Comparison of ENCODE assay signal across 8 cellular contexts in the genomic region with DNA sequence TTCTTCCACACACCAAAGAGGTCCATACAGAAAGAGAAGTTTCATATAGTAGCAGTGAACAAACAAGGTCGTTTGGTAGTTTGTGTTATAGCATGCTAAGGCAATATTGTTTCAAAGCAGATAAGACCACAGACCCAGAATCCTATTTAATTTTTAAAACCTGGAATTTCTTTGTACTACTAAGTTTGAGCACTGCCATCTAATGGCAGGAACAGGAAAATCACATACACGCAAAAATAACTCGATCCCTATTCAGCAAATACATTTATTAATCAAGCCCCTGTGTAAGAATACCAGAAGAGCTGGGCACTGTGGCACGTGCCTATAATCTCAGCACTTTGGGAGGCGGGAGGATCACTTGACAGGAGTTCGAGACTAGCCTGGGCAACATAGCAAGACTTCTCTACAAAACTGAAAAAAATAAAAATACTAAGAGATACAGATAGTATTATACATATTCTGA. TPM values are rescaled to one million over a fixed set of nuclear protein-coding genes. Genes with fewer than 3 reads are reported as not detected.
DNase-seq lines count a peak whose midpoint lies in the region; ATAC-seq, FAIRE-seq and TF ChIP-seq lines count a peak whose summit lies in the region.

No MANE protein-coding gene starts in this region.

- no peaks in the 10 kb centered on the region for H3K27me3 ChIP-seq in colonic mucosa
- H3K27me3 ChIP-seq in neuronal stem cell (ENCODE audit: control insufficient read depth in 3 of 3, insufficient read depth in 3 of 3, low read depth in 1 of 3, low read length in 3 of 3): peaks cover 0 to 23% (median 0%) of the 10 kb centered on the region in 3 experiments

- no peak overlapping the region for H3K4me2 ChIP-seq in neuronal stem cell (ENCODE audit: insufficient read depth, low read length, poor library complexity, severe bottlenecking)

- no peak for FAIRE-seq in H54 (lab: Jason Lieb, UNC)

- H3K36me3 ChIP-seq in colonic mucosa: no peaks in the 10 kb centered on the region
- H3K36me3 ChIP-seq in neuronal stem cell (replicated peaks in 1 of 2; ENCODE audit: control insufficient read depth in 2 of 2, insufficient read depth in 2 of 2, low read length in 2 of 2): no peaks in the 10 kb centered on the region

- TF ChIP-seq CTCF in GM10248 (IDR thresholded peaks at IDR 0.05; ENCODE audit: control extremely low read depth, extremely low read depth, low read depth, missing control alignments) (peak; percentile 48), colonic mucosa (IDR thresholded peaks at IDR 0.05) (peak; percentile 48)

- H3K9ac ChIP-seq in colonic mucosa (ENCODE audit: low read depth in 2 of 2, low read length in 2 of 2) (no peak overlapping the region), neuronal stem cell (ENCODE audit: low read depth, low read length, poor library complexity) (no peak overlapping the region)

- no peak for TF ChIP-seq POLR2A in H54 (IDR thresholded peaks at IDR 0.05; ENCODE audit: low read depth, low read length)

- H3K9me3 ChIP-seq in colonic mucosa (no peaks in the 10 kb centered on the region), neuronal stem cell (replicated peaks in 1 of 2; ENCODE audit: control insufficient read depth in 2 of 2, insufficient read depth in 1 of 2, low read depth in 1 of 2, low read length in 2 of 2) (peaks cover 0 to 3% of the 10 kb centered on the region in 2 donors)

- H3K18ac ChIP-seq in neuronal stem cell (ENCODE audit: low read length): no peak overlapping the region

- H2AFZ ChIP-seq in neuronal stem cell (ENCODE audit: low read length): no peak overlapping the region

- H2AK5ac ChIP-seq in neuronal stem cell (ENCODE audit: low read depth, low read length): no peak overlapping the region

- intact Hi-C loops in colonic mucosa (cut with DNase I): loop anchor here (10.0 kb wide), 1 partner anchor 111 kb away; no protein-coding TSS in a partner anchor

- H3K4me3 ChIP-seq in colonic mucosa (no peak overlapping the region), neuronal stem cell (ENCODE audit: low read length in 2 of 2) (no peak overlapping the region)

- no peak overlapping the region for H2BK5ac ChIP-seq in neuronal stem cell (ENCODE audit: low read length)

- H3K23ac ChIP-seq in neuronal stem cell (ENCODE audit: low read depth, low read length, poor library complexity): no peak overlapping the region

- no peak for ATAC-seq in HG02970 (IDR thresholded peaks at IDR 0.05; ENCODE audit: low FRiP score, unreplicated experiment)

- DNase-seq in ACHN (peak; percentile 57), GM10248 (ENCODE audit: extremely low spot score) (peak; percentile 35), NCI-H526 (lab: John Stamatoyannopoulos, UW) (peak; percentile 68 to 81), colonic mucosa (no peak), neuronal stem cell (ENCODE audit: low spot score) (peak; percentile 17), H54 (ENCODE audit: insufficient read length, low spot score) (no peak)
- no peak for DNase-seq in effector CD4-positive, alpha-beta T cell

- H2BK12ac ChIP-seq in neuronal stem cell (ENCODE audit: low read length): no peak overlapping the region

- H4K91ac ChIP-seq in neuronal stem cell (ENCODE audit: low read depth, low read length, poor library complexity): no peak overlapping the region

- POLR2A ChIA-PET in GM10248 (lab: Yijun Ruan, JAX): no interaction called here

- no peak overlapping the region for H3K27ac ChIP-seq in colonic mucosa
- no peak overlapping the region for H3K27ac ChIP-seq in neuronal stem cell (replicated peaks; ENCODE audit: low read length)

- WGBS in neuronal stem cell (ENCODE audit: extremely low coverage in 2 of 2, insufficient read length in 2 of 2, insufficient replicate concordance in 1 of 2), 2 donors: no CpG with 5 or more reads among the region's 6 CpGs

- H3K79me1 ChIP-seq in neuronal stem cell (ENCODE audit: low read depth, low read length): no peaks in the 10 kb centered on the region

- CTCF ChIA-PET in GM10248 (lab: Yijun Ruan, JAX): interaction anchor here (1.1 to 2.6 kb wide), 8 partner anchors 8 to 201 kb away, joined by 3 to 10 read pairs (median 6); no protein-coding TSS in a partner anchor

- H3K4me1 ChIP-seq in colonic mucosa (no peaks in the 10 kb centered on the region), neuronal stem cell (ENCODE audit: control insufficient read depth in 2 of 2, insufficient read depth in 1 of 2, low read depth in 1 of 2, low read length in 2 of 2) (peaks cover 4 to 7% of the 10 kb centered on the region in 2 donors)

- no peak overlapping the region for H4K8ac ChIP-seq in neuronal stem cell (ENCODE audit: low read depth, low read length)

- in situ Hi-C loops in ACHN (cut with HindIII; ENCODE audit: low pct_ligation_motif_present, low pct_unique_long_range_greater_than_20kb, low sequenced_read_pairs): no loop called here

- H2BK15ac ChIP-seq in neuronal stem cell (ENCODE audit: low read length): no peak overlapping the region

- H3K4ac ChIP-seq in neuronal stem cell (ENCODE audit: low read length): no peak overlapping the region

- no peak overlapping the region for H2BK120ac ChIP-seq in neuronal stem cell (ENCODE audit: low read depth, low read length)

- H3K14ac ChIP-seq in neuronal stem cell (ENCODE audit: low read length): no peak overlapping the region

RNA-seq across cellular contexts. Expression of a gene that starts 2.9 kb away (rescaled TPM):
- total RNA-seq in colonic mucosa: 10 to 100 TPM; 31.8 to 34.5 TPM
- polyA plus RNA-seq in neuronal stem cell (2013, experiment 1 of 2): 20.7 TPM
- polyA plus RNA-seq in neuronal stem cell (2013, experiment 2 of 2): 19.8 TPM

RNA-seq across cellular contexts. Expression of a gene that starts 29.9 kb away (rescaled TPM):
- not detected for total RNA-seq in colonic mucosa
- polyA plus RNA-seq in neuronal stem cell (2013, experiment 1 of 2): not detected
- not detected for polyA plus RNA-seq in neuronal stem cell (2013, experiment 2 of 2)

Comparison
In these comparisons a context has a peak if more than half of its experiments do, and no peak if none do; other contexts are left out.
1. DNase-seq: peak in ACHN (single experiment), GM10248 (single experiment), NCI-H526 (2 of 2) and neuronal stem cell (single experiment); none in colonic mucosa (single experiment), H54 (single experiment) and effector CD4-positive, alpha-beta T cell (single experiment).